8 cellular contexts compared by ENCODE assay signal in genomic region chr20:63441777-63442493, GRCh38. TPM values are rescaled to one million over a fixed set of nuclear protein-coding genes. Genes with fewer than 3 reads are reported as not detected.
A peak's percentile ranks its signal among the peaks of the same experiment; 100 is the strongest.
DNase-seq lines count a peak whose midpoint lies in the region; ATAC-seq and TF ChIP-seq lines count a peak whose summit lies in the region.

No MANE protein-coding gene starts in this region.

- POLR2A ChIA-PET in AG04450 (lab: Yijun Ruan, JAX), result no interaction called here

- H3K9me3 Mint-ChIP-seq in activated T-cell treated with anti-CD3 and anti-CD28 coated beads, Interleukin-2, amount 50 U/mL, for 24 hours, result no peaks in the 10 kb centered on the region

- ATAC-seq in GM18868 (IDR thresholded peaks at IDR 0.05; ENCODE audit: unreplicated experiment) (peak; percentile 15), GM21723 (IDR thresholded peaks at IDR 0.05; ENCODE audit: unreplicated experiment) (no peak)

- peak overlapping the region; percentile 56 for H3K9ac ChIP-seq in NT2/D1 (ENCODE audit: insufficient read length, low read depth)

- H3K27me3 Mint-ChIP-seq in activated T-cell treated with anti-CD3 and anti-CD28 coated beads, Interleukin-2, amount 50 U/mL, for 24 hours, result peaks cover 11% of the 10 kb centered on the region

- no peaks in the 10 kb centered on the region for H3K36me3 Mint-ChIP-seq in activated T-cell treated with anti-CD3 and anti-CD28 coated beads, Interleukin-2, amount 50 U/mL, for 24 hours (ENCODE audit: low read depth)

- H3K4me1 Mint-ChIP-seq in activated T-cell treated with anti-CD3 and anti-CD28 coated beads, Interleukin-2, amount 50 U/mL, for 24 hours (ENCODE audit: low read depth), result peaks cover 14% of the 10 kb centered on the region

- peak; percentile 23; the same call in 1 of the 2 replicates for TF ChIP-seq CTCF in AG04450 (IDR thresholded peaks at IDR 0.05; ENCODE audit: low read depth, low read length)

- no peak overlapping the region for H3K27ac ChIP-seq in AG04450 (ENCODE audit: low read depth, low read length)

- no peak overlapping the region for H3K27ac Mint-ChIP-seq in activated T-cell treated with anti-CD3 and anti-CD28 coated beads, Interleukin-2, amount 50 U/mL, for 24 hours

- peaks cover 20% of the 10 kb centered on the region for H3K36me3 ChIP-seq in NT2/D1 (ENCODE audit: insufficient read depth, insufficient read length, low read length)

- peaks cover 26% of the 10 kb centered on the region for H3K9me3 ChIP-seq in AG04450 (ENCODE audit: control insufficient read depth, insufficient read depth, low read length)
- no peaks in the 10 kb centered on the region; the same call in 1 of the 2 replicates for H3K9me3 ChIP-seq in NT2/D1 (ENCODE audit: insufficient read depth, low read length)

- H3K27me3 ChIP-seq in AG04450 (ENCODE audit: control insufficient read depth, insufficient read depth, low read length) (peaks cover 2% of the 10 kb centered on the region), NT2/D1 (ENCODE audit: insufficient read depth, insufficient read length) (no peaks in the 10 kb centered on the region)

- H3K4me1 ChIP-seq in NT2/D1 (ENCODE audit: insufficient read depth, insufficient read length), result peaks cover 25% of the 10 kb centered on the region

- H3K4me3 ChIP-seq in AG04450 (ENCODE audit: low read depth, low read length) (no peak overlapping the region), NT2/D1 (ENCODE audit: insufficient read length, low read depth) (no peak overlapping the region)

- CTCF ChIA-PET in AG04450 (lab: Charles Lee), result interaction anchor here (0.6 kb wide), 1 partner anchor 531 kb away, joined by 4 read pairs; no protein-coding TSS in a partner anchor

- H3K4me3 Mint-ChIP-seq in activated T-cell treated with anti-CD3 and anti-CD28 coated beads, Interleukin-2, amount 50 U/mL, for 24 hours, result peak overlapping the region; percentile 3

- DNase-seq in AG04450 (ENCODE audit: low read depth, low spot score) (no peak), NT2/D1 (ENCODE audit: low read depth, low spot score) (peak; percentile 49), glomerular visceral epithelial cell (ENCODE audit: extremely low spot score) (peak; percentile 33), NCI-H510A treated with DMSO at 0.1 percent for 48 hours (lab: John Stamatoyannopoulos, UW) (no peak)
- peak; percentile 74 for DNase-seq in activated T-cell treated with anti-CD3 and anti-CD28 coated beads, Interleukin-2, amount 50 U/mL, for 24 hours
- peak; percentile 33 to 53 (median 49) for DNase-seq in stimulated activated CD4-positive, alpha-beta T cell treated with anti-CD3 and anti-CD28 coated beads, Interleukin-12 subunit alpha, Interleukin-12 subunit beta, amount 100 ng/mL, for 48 hours (ENCODE audit: low read depth in 2 of 3, low spot score in 1 of 3)

RNA-seq across cellular contexts. Expression of gene KCNQ2, which starts 30.5 kb away (rescaled TPM):
- polyA plus RNA-seq in AG04450 (2011; rRNA removed), result not detected in 2 replicates
- not detected in 2 replicates for polyA minus RNA-seq in AG04450 (2011; rRNA and poly(A)+ RNA removed)

RNA-seq across cellular contexts. Expression of gene EEF1A2, which starts 56.9 kb away (rescaled TPM):
- polyA plus RNA-seq in AG04450 (2011; rRNA removed), result 0.94 and 0.99 TPM in 2 replicates
- polyA minus RNA-seq in AG04450 (2011; rRNA and poly(A)+ RNA removed), result 1.1 and 5.2 TPM in 2 replicates

Comparison
In these comparisons a context has a peak if more than half of its experiments do, and no peak if none do; other contexts are left out.
1. DNase-seq: peak in NT2/D1 (single experiment), activated T-cell treated with anti-CD3 and anti-CD28 coated beads, Interleukin-2, amount 50 U/mL, for 24 hours (single experiment), glomerular visceral epithelial cell (single experiment) and stimulated activated CD4-positive, alpha-beta T cell treated with anti-CD3 and anti-CD28 coated beads, Interleukin-12 subunit alpha, Interleukin-12 subunit beta, amount 100 ng/mL, for 48 hours (3 of 3); none in AG04450 (single experiment) and NCI-H510A treated with DMSO at 0.1 percent for 48 hours (single experiment).